Comparison of ENCODE assay signal across 22 cellular contexts in the genomic region with DNA sequence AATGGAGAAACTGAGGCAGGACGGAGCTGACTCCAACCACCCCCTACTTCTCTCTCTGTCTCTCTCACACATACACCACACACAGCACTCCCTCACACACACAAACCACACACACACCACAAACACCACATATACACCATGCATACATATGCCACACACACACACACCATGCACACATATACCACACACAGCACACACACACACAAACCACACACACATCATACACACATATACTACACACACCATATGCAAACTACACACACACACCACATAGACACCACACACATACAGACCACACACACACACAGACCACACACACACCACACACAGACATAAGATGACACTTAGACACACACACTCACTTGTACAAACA.
A peak's percentile ranks its signal among the peaks of the same experiment; 100 is the strongest.
DNase-seq lines count a peak whose midpoint lies in the region; ATAC-seq, FAIRE-seq and TF ChIP-seq lines count a peak whose summit lies in the region.
"Had no signal": no experiment of that assay in that cellular context is flagged by ENCODE, and none has a peak within 500 bp of the region (broad histone marks: within the 10 kb centered on the region; RNA-seq: fewer than 3 reads in every experiment).

No MANE protein-coding gene starts in this region.

- H2BK5ac ChIP-seq in neuronal stem cell (ENCODE audit: low read length): no peak overlapping the region

- no peak for ATAC-seq in GM19397 (IDR thresholded peaks at IDR 0.05; ENCODE audit: unreplicated experiment)

- peaks cover 3% of the 10 kb centered on the region for H3K4me1 Mint-ChIP-seq in astrocyte (ENCODE audit: low read depth, unreplicated experiment)
- H3K4me1 Mint-ChIP-seq: IgD-negative memory B cell had no signal

- H3K4ac ChIP-seq in neuronal stem cell (ENCODE audit: low read length): no peak overlapping the region

- no peak overlapping the region for H4K8ac ChIP-seq in neuronal stem cell (ENCODE audit: low read depth, low read length)

- H2BK12ac ChIP-seq in neuronal stem cell (ENCODE audit: low read length): no peak overlapping the region

- H3K4me3 Mint-ChIP-seq in astrocyte (ENCODE audit: unreplicated experiment): no peak overlapping the region
- H3K4me3 Mint-ChIP-seq: CD4-positive, alpha-beta T cell; IgD-negative memory B cell had no signal

- no peak overlapping the region for H2AK5ac ChIP-seq in neuronal stem cell (ENCODE audit: low read depth, low read length)

- H3K18ac ChIP-seq in neuronal stem cell (ENCODE audit: low read length): no peak overlapping the region

- H3K4me3 ChIP-seq in BLaER1 (no peak overlapping the region), astrocyte (ENCODE audit: insufficient read depth, low read depth, low read length) (no peak overlapping the region), neuronal stem cell (ENCODE audit: low read length in 2 of 2) (peak overlapping the region in 1 of 2 donors; percentile 56)
- H3K4me3 ChIP-seq: GM23248 had no signal

- H2BK15ac ChIP-seq in neuronal stem cell (ENCODE audit: low read length): no peak overlapping the region

- H3K9ac ChIP-seq in BLaER1: no peak overlapping the region
- no peak overlapping the region for H3K9ac ChIP-seq in astrocyte (ENCODE audit: low read length)
- peak overlapping the region; percentile 37 for H3K9ac ChIP-seq in neuronal stem cell (ENCODE audit: low read depth, low read length, poor library complexity)
- H3K9ac ChIP-seq: GM23248 had no signal

- no peaks in the 10 kb centered on the region for H3K9me3 Mint-ChIP-seq in astrocyte (ENCODE audit: unreplicated experiment)
- H3K9me3 Mint-ChIP-seq: CD4-positive, alpha-beta T cell; IgD-negative memory B cell had no signal

- H2AFZ ChIP-seq in astrocyte (ENCODE audit: low read depth, low read length): no peak overlapping the region
- no peak overlapping the region for H2AFZ ChIP-seq in neuronal stem cell (ENCODE audit: low read length)
- H2AFZ ChIP-seq: GM23248 had no signal

- no peak overlapping the region for H4K91ac ChIP-seq in neuronal stem cell (ENCODE audit: low read depth, low read length, poor library complexity)

- no peak for DNase-seq in GM12891 (ENCODE audit: insufficient read length, low spot score)
- DNase-seq in astrocyte (ENCODE audit: low read depth): no peak
- DNase-seq in neuronal stem cell (ENCODE audit: low spot score): no peak
- DNase-seq in activated naive CD4-positive, alpha-beta T cell treated with anti-CD3 and anti-CD28 coated beads, Interleukin-2, amount 50 U/mL, for 16 hours: no peak
- no peak for DNase-seq in inferior parietal cortex (ENCODE audit: extremely low spot score)
- DNase-seq: BE2C; CD4-positive, alpha-beta T cell; COR-L47; DMS 273 treated with DMSO at 0.1 percent for 48 hours; DND-41; GM23248; HCEC 1CT; Karpas-422; NCI-H1417; NCI-H1694 treated with DMSO at 0.1 percent for 48 hours; NCI-H2081 treated with DMSO at 0.1 percent for 48 hours; NCI-H446; NCI-H526 had no signal

- no peak overlapping the region for H3K23ac ChIP-seq in neuronal stem cell (ENCODE audit: low read depth, low read length, poor library complexity)

- H3K79me1 ChIP-seq in neuronal stem cell (ENCODE audit: low read depth, low read length): no peaks in the 10 kb centered on the region

- H3K9me3 ChIP-seq in BLaER1: no peaks in the 10 kb centered on the region
- H3K9me3 ChIP-seq in astrocyte (ENCODE audit: insufficient read depth, low read depth, low read length): no peaks in the 10 kb centered on the region
- H3K9me3 ChIP-seq in neuronal stem cell (replicated peaks in 1 of 2; ENCODE audit: control insufficient read depth in 2 of 2, insufficient read depth in 1 of 2, low read depth in 1 of 2, low read length in 2 of 2): no peaks in the 10 kb centered on the region
- H3K9me3 ChIP-seq: BE2C had no signal

- TF ChIP-seq CTCF in astrocyte (IDR thresholded peaks at IDR 0.05; ENCODE audit: insufficient read depth, low read depth, low read length): no peak

- no peaks in the 10 kb centered on the region for H4K20me1 ChIP-seq in BLaER1
- no peaks in the 10 kb centered on the region for H4K20me1 ChIP-seq in astrocyte (ENCODE audit: insufficient read depth, low read length)

- peaks cover 33% of the 10 kb centered on the region for H3K4me1 ChIP-seq in BLaER1
- peaks cover 3% of the 10 kb centered on the region for H3K4me1 ChIP-seq in astrocyte (ENCODE audit: insufficient read depth, low read length)
- H3K4me1 ChIP-seq in neuronal stem cell (ENCODE audit: control insufficient read depth in 2 of 2, insufficient read depth in 1 of 2, low read depth in 1 of 2, low read length in 2 of 2): no peaks in the 10 kb centered on the region
- H3K4me1 ChIP-seq: BE2C had no signal

- H3K27ac ChIP-seq in BLaER1: no peak overlapping the region
- H3K27ac ChIP-seq in astrocyte (ENCODE audit: low read depth, low read length): no peak overlapping the region
- no peak overlapping the region for H3K27ac ChIP-seq in neuronal stem cell (replicated peaks; ENCODE audit: low read length)
- H3K27ac ChIP-seq: GM23248 had no signal

- TF ChIP-seq POLR2A in GM12891 (IDR thresholded peaks at IDR 0.05; ENCODE audit: low read depth, low read length): no peak

- H3K4me2 ChIP-seq in BLaER1: peak overlapping the region; percentile 67
- H3K4me2 ChIP-seq in astrocyte (ENCODE audit: low read length): no peak overlapping the region
- no peak overlapping the region for H3K4me2 ChIP-seq in neuronal stem cell (ENCODE audit: insufficient read depth, low read length, poor library complexity, severe bottlenecking)

- WGBS in neuronal stem cell (ENCODE audit: extremely low coverage in 2 of 2, insufficient read length in 2 of 2, insufficient replicate concordance in 1 of 2), 2 donors: no CpG with 5 or more reads among the region's 1 CpG

- H3K27me3 Mint-ChIP-seq in astrocyte (ENCODE audit: low read depth, unreplicated experiment): peaks cover 24% of the 10 kb centered on the region

- FAIRE-seq in GM12891 (lab: Jason Lieb, UNC) (peak; percentile 45), astrocyte (lab: Jason Lieb, UNC) (no peak)
- FAIRE-seq: GM12892 had no signal

- H3K36me3 ChIP-seq in BLaER1: no peaks in the 10 kb centered on the region
- H3K36me3 ChIP-seq in astrocyte (ENCODE audit: insufficient read depth, low read length): no peaks in the 10 kb centered on the region
- H3K36me3 ChIP-seq in neuronal stem cell (replicated peaks in 1 of 2; ENCODE audit: control insufficient read depth in 2 of 2, insufficient read depth in 2 of 2, low read length in 2 of 2): no peaks in the 10 kb centered on the region
- H3K36me3 ChIP-seq: BE2C had no signal

- H3K27ac Mint-ChIP-seq in astrocyte (ENCODE audit: unreplicated experiment): peak overlapping the region; percentile 86
- H3K27ac Mint-ChIP-seq: CD4-positive, alpha-beta T cell; IgD-negative memory B cell had no signal

- no peaks in the 10 kb centered on the region for H3K79me2 ChIP-seq in astrocyte (ENCODE audit: insufficient read depth, low read length)

- H2BK120ac ChIP-seq in neuronal stem cell (ENCODE audit: low read depth, low read length): no peak overlapping the region

- no peak overlapping the region for H3K14ac ChIP-seq in neuronal stem cell (ENCODE audit: low read length)

- no peaks in the 10 kb centered on the region for H3K36me3 Mint-ChIP-seq in astrocyte (ENCODE audit: low read depth, unreplicated experiment)
- H3K36me3 Mint-ChIP-seq: IgD-negative memory B cell had no signal

- H3K27me3 ChIP-seq in BLaER1: no peaks in the 10 kb centered on the region
- H3K27me3 ChIP-seq in astrocyte (ENCODE audit: insufficient read depth, low read length): no peaks in the 10 kb centered on the region
- no peaks in the 10 kb centered on the region for H3K27me3 ChIP-seq in neuronal stem cell (ENCODE audit: control insufficient read depth in 3 of 3, insufficient read depth in 3 of 3, low read depth in 1 of 3, low read length in 3 of 3)
- H3K27me3 ChIP-seq: BE2C had no signal

TF ChIP-seq in GM12891, 5 proteins besides CTCF, POLR2A, EP300 and RAD21:
- TF ChIP-seq POU2F2 (IDR thresholded peaks at IDR 0.05; ENCODE audit: low read depth, low read length) (no peak), POLR2AphosphoS5 (IDR thresholded peaks at IDR 0.05; ENCODE audit: low read depth, low read length) (no peak), TAF1 (IDR thresholded peaks at IDR 0.05; ENCODE audit: low read depth, low read length) (no peak), PAX5 (IDR thresholded peaks at IDR 0.05; ENCODE audit: insufficient read depth, low read length, severe bottlenecking) (no peak), SPI1 (IDR thresholded peaks at IDR 0.05; ENCODE audit: low read depth, low read length) (no peak)
